ENCODE assay signal across 1 cellular context in the genomic region with DNA sequence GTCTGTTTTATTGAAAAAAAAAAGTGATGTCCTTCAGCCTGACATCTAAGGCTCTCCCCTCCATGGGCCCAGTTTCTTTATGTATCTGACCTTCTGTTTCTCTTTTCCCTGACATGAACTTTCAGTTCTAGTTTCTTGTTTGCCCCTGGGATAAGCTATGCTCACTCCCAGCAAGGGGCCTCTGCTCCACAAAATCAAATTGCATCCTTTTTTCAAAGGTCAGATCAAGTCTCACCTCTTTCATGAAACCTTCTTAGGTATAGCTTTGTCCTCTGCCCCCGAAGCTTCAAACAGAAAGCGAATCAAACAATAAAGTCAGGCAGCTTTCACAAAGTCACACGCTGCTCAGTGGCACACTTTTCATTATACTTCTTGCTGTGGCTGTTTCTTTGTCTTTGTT.
TF ChIP-seq lines count a peak whose summit lies in the region.

No MANE protein-coding gene starts in this region.

TF ChIP-seq in GM23338, 12 proteins besides CTCF, POLR2A, EP300 and RAD21:
- TF ChIP-seq ZNF331 (CRISPR knock-in tag; IDR thresholded peaks at IDR 0.05; ENCODE audit: low read depth) (no peak), REST (IDR thresholded peaks at IDR 0.05; ENCODE audit: unreplicated experiment) (no peak), EZH2 (IDR thresholded peaks at IDR 0.05; ENCODE audit: low read depth, unreplicated experiment) (no peak), POLR2AphosphoS5 (IDR thresholded peaks at IDR 0.05; ENCODE audit: low read depth) (no peak), ETS1 (IDR thresholded peaks at IDR 0.05) (no peak), CREB1 (CRISPR knock-in tag; IDR thresholded peaks at IDR 0.05; ENCODE audit: low read depth) (no peak), JUNB (IDR thresholded peaks at IDR 0.05; ENCODE audit: unreplicated experiment) (no peak), ZNF114 (CRISPR knock-in tag; IDR thresholded peaks at IDR 0.05) (no peak), EZH2phosphoT487 (IDR thresholded peaks at IDR 0.05; ENCODE audit: unreplicated experiment) (no peak), STAT1 (IDR thresholded peaks at IDR 0.05; ENCODE audit: unreplicated experiment) (no peak), NANOG (IDR thresholded peaks at IDR 0.05; ENCODE audit: borderline replicate concordance) (no peak)
- TF ChIP-seq, protein P1, sequence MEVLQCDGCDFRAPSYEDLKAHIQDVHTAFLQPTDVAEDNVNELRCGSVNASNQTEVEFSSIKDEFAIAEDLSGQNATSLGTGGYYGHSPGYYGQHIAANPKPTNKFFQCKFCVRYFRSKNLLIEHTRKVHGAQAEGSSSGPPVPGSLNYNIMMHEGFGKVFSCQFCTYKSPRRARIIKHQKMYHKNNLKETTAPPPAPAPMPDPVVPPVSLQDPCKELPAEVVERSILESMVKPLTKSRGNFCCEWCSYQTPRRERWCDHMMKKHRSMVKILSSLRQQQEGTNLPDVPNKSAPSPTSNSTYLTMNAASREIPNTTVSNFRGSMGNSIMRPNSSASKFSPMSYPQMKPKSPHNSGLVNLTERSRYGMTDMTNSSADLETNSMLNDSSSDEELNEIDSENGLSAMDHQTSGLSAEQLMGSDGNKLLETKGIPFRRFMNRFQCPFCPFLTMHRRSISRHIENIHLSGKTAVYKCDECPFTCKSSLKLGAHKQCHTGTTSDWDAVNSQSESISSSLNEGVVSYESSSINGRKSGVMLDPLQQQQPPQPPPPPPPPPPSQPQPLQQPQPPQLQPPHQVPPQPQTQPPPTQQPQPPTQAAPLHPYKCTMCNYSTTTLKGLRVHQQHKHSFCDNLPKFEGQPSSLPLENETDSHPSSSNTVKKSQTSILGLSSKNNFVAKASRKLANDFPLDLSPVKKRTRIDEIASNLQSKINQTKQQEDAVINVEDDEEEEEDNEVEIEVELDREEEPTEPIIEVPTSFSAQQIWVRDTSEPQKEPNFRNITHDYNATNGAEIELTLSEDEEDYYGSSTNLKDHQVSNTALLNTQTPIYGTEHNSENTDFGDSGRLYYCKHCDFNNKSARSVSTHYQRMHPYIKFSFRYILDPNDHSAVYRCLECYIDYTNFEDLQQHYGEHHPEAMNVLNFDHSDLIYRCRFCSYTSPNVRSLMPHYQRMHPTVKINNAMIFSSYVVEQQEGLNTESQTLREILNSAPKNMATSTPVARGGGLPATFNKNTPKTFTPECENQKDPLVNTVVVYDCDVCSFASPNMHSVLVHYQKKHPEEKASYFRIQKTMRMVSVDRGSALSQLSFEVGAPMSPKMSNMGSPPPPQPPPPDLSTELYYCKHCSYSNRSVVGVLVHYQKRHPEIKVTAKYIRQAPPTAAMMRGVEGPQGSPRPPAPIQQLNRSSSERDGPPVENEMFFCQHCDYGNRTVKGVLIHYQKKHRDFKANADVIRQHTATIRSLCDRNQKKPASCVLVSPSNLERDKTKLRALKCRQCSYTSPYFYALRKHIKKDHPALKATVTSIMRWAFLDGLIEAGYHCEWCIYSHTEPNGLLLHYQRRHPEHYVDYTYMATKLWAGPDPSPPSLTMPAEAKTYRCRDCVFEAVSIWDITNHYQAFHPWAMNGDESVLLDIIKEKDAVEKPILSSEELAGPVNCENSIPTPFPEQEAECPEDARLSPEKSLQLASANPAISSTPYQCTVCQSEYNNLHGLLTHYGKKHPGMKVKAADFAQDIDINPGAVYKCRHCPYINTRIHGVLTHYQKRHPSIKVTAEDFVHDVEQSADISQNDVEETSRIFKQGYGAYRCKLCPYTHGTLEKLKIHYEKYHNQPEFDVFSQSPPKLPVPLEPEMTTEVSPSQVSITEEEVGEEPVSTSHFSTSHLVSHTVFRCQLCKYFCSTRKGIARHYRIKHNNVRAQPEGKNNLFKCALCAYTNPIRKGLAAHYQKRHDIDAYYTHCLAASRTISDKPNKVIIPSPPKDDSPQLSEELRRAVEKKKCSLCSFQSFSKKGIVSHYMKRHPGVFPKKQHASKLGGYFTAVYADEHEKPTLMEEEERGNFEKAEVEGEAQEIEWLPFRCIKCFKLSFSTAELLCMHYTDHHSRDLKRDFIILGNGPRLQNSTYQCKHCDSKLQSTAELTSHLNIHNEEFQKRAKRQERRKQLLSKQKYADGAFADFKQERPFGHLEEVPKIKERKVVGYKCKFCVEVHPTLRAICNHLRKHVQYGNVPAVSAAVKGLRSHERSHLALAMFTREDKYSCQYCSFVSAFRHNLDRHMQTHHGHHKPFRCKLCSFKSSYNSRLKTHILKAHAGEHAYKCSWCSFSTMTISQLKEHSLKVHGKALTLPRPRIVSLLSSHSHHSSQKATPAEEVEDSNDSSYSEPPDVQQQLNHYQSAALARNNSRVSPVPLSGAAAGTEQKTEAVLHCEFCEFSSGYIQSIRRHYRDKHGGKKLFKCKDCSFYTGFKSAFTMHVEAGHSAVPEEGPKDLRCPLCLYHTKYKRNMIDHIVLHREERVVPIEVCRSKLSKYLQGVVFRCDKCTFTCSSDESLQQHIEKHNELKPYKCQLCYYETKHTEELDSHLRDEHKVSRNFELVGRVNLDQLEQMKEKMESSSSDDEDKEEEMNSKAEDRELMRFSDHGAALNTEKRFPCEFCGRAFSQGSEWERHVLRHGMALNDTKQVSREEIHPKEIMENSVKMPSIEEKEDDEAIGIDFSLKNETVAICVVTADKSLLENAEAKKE (CRISPR knock-in tag; IDR thresholded peaks at IDR 0.05) = no peak
TF ChIP-seq in GM23338: peak in this region for 0.
